In genomic region chr10:62803993-62804383, GRCh38 we compare ENCODE assay signal across 8 cellular contexts. TPM values are rescaled to one million over a fixed set of nuclear protein-coding genes. Genes with fewer than 3 reads are reported as not detected.
DNase-seq lines count a peak whose midpoint lies in the region; ATAC-seq and TF ChIP-seq lines count a peak whose summit lies in the region.

No MANE protein-coding gene starts in this region.

- ATAC-seq in HG03175 (IDR thresholded peaks at IDR 0.05; ENCODE audit: unreplicated experiment) (peak; percentile 0), GM18873 (IDR thresholded peaks at IDR 0.05; ENCODE audit: low FRiP score, unreplicated experiment) (no peak)

- peaks cover 32% of the 10 kb centered on the region for H3K4me1 ChIP-seq in CD8-positive, alpha-beta memory T cell (ENCODE audit: insufficient read depth, low read length)

- H3K27ac ChIP-seq in CD8-positive, alpha-beta memory T cell (ENCODE audit: low read depth, low read length) = peak overlapping the region; percentile 88

- H3K4me3 Mint-ChIP-seq in CD8-positive, alpha-beta memory T cell = peak overlapping the region; percentile 89 to 97 (median 97)
- H3K4me3 Mint-ChIP-seq in mesothelial cell of epicardium = peak overlapping the region; percentile 86

- no peak for TF ChIP-seq CTCF in mesothelial cell of epicardium (IDR thresholded peaks at IDR 0.05; ENCODE audit: unreplicated experiment)

- H3K36me3 Mint-ChIP-seq in CD8-positive, alpha-beta memory T cell = peaks cover 0 to 28% (median 11%) of the 10 kb centered on the region in 3 donors
- no peaks in the 10 kb centered on the region for H3K36me3 Mint-ChIP-seq in mesothelial cell of epicardium

- H3K9me3 ChIP-seq in CD8-positive, alpha-beta memory T cell (ENCODE audit: low read length) = no peaks in the 10 kb centered on the region

- peaks cover 3 to 4% of the 10 kb centered on the region in 2 donors for H3K27me3 Mint-ChIP-seq in CD8-positive, alpha-beta memory T cell
- H3K27me3 Mint-ChIP-seq in mesothelial cell of epicardium (ENCODE audit: low read depth) = peaks cover 13% of the 10 kb centered on the region

- peak overlapping the region; percentile 84 for H3K4me3 ChIP-seq in CD8-positive, alpha-beta memory T cell (ENCODE audit: low read length)

- H3K4me1 Mint-ChIP-seq in CD8-positive, alpha-beta memory T cell = peaks cover 38 to 44% (median 42%) of the 10 kb centered on the region in 3 donors
- peaks cover 34% of the 10 kb centered on the region for H3K4me1 Mint-ChIP-seq in mesothelial cell of epicardium

- peak overlapping the region; percentile 94 to 99 (median 98) for H3K27ac Mint-ChIP-seq in CD8-positive, alpha-beta memory T cell
- peak overlapping the region; percentile 99 for H3K27ac Mint-ChIP-seq in mesothelial cell of epicardium

- no peaks in the 10 kb centered on the region for H3K27me3 ChIP-seq in CD8-positive, alpha-beta memory T cell (ENCODE audit: insufficient read depth, low read length, poor library complexity, severe bottlenecking)

- POLR2A ChIA-PET in CD8-positive, alpha-beta memory T cell (lab: Charles Lee) = interaction anchor here (1.5 to 5.5 kb wide), 4 partner anchors 12 to 114 kb away, joined by 6 to 63 read pairs (median 8); partner anchors contain the start of gene EGR2

- no peak for TF ChIP-seq POLR2A in erythroblast (IDR thresholded peaks at IDR 0.05; ENCODE audit: low read length)

- CTCF ChIA-PET in CD8-positive, alpha-beta memory T cell (lab: Charles Lee) = interaction anchor here (1.2 to 6.4 kb wide), 5 partner anchors 13 to 194 kb away, joined by 3 to 76 read pairs (median 7); partner anchors contain the start of gene EGR2

- DNase-seq in CD8-positive, alpha-beta memory T cell = no peak
- peak; percentile 33 for DNase-seq in brain pericyte (ENCODE audit: low read depth, low spot score)
- no peak for DNase-seq in mesothelial cell of epicardium (ENCODE audit: low spot score in 2 of 2, unreplicated experiment in 2 of 2)
- DNase-seq in stimulated activated CD4-positive, alpha-beta T cell treated with anti-CD3 and anti-CD28 coated beads, Interleukin-12 subunit alpha, Interleukin-12 subunit beta, amount 100 ng/mL, for 4 hours = no peak
- no peak for DNase-seq in erythroblast (lab: John Stamatoyannopoulos, UW)
- no peak for DNase-seq in NCI-H82 (lab: John Stamatoyannopoulos, UW)

- H3K9me3 Mint-ChIP-seq in CD8-positive, alpha-beta memory T cell = no peaks in the 10 kb centered on the region
- no peaks in the 10 kb centered on the region for H3K9me3 Mint-ChIP-seq in mesothelial cell of epicardium

- no peaks in the 10 kb centered on the region for H3K36me3 ChIP-seq in CD8-positive, alpha-beta memory T cell (ENCODE audit: insufficient read depth, low read length)

RNA-seq across cellular contexts. Expression of gene ADO, which starts 0.5 kb away (rescaled TPM):
- total RNA-seq in CD8-positive, alpha-beta memory T cell = 10 to 100 TPM; 38.4 to 39.4 TPM
- polyA plus RNA-seq in CD8-positive, alpha-beta memory T cell = 2.8 TPM
- total RNA-seq in mesothelial cell of epicardium = 20.1 to 21.0 TPM (median 20.3 TPM) in 3 replicates

RNA-seq across cellular contexts. Expression of gene EGR2, which starts 12.2 kb away (rescaled TPM):
- total RNA-seq in CD8-positive, alpha-beta memory T cell = 10 to 100 TPM; 87.8 to 89.9 TPM
- polyA plus RNA-seq in CD8-positive, alpha-beta memory T cell = not detected
- total RNA-seq in mesothelial cell of epicardium = 16.9 to 21.9 TPM (median 20.0 TPM) in 3 replicates
